In genomic region chr7:40915061-40915460, GRCh38 we compare ENCODE assay signal across 18 cellular contexts.
"Had no signal": no experiment of that assay in that cellular context is flagged by ENCODE, and none has a peak within 500 bp of the region (broad histone marks: within the 10 kb centered on the region; RNA-seq: fewer than 3 reads in every experiment).

No MANE protein-coding gene starts in this region.

- H3K36me3 ChIP-seq: adrenal gland, heart right ventricle, ovary, tibial artery had no signal

- DNase-seq: activated CD4-positive, alpha-beta T cell treated with anti-CD3 and anti-CD28 coated beads, Interleukin-2, amount 50 U/mL, for 4 hours; activated gamma-delta T cell treated with Interleukin-2 at 50 U/mL for 16 hours; activated T-cell treated with anti-CD3 and anti-CD28 coated beads for 4 hours; adrenal gland; cortex of kidney; erythroblast; heart right ventricle; immature natural killer cell; mesenchymal stem cell; naive thymus-derived CD8-positive, alpha-beta T cell; ovary; stimulated activated CD4-positive, alpha-beta T cell treated with anti-CD3 and anti-CD28 coated beads, Interleukin-12 subunit alpha, Interleukin-12 subunit beta, amount 100 ng/mL, for 4 hours; stimulated activated CD4-positive, alpha-beta T cell treated with anti-CD3 and anti-CD28 coated beads, Interleukin-1b, Interleukin-23, amount 100 ng/mL, for 48 hours; stimulated activated naive CD8-positive, alpha-beta T cell treated with anti-CD3 and anti-CD28 coated beads, Interleukin-15, Interleukin-2, amounts not matched to agents 100 U/mL and 50 U/mL, for 24 hours; substantia nigra; SW 1271; tibial artery had no signal

- H3K27ac ChIP-seq: adrenal gland, heart right ventricle, ovary, tibial artery had no signal

- H3K27me3 ChIP-seq: adrenal gland, heart right ventricle, ovary, tibial artery had no signal

- ATAC-seq: activated naive CD4-positive, alpha-beta T cell treated with anti-CD3 and anti-CD28 coated beads, Interleukin-2, amount 50 U/mL, for 72 hours; heart right ventricle; naive thymus-derived CD8-positive, alpha-beta T cell; stimulated activated naive CD8-positive, alpha-beta T cell treated with anti-CD3 and anti-CD28 coated beads, Interleukin-15, Interleukin-2, amounts not matched to agents 100 U/mL and 50 U/mL, for 24 hours had no signal

- H3K9me3 ChIP-seq: adrenal gland, heart right ventricle, ovary, tibial artery had no signal

- H3K4me3 ChIP-seq: adrenal gland, heart right ventricle, ovary, tibial artery had no signal
